Comparison of ENCODE assay signal across 2 cellular contexts in genomic region chr1:172442404-172442803, GRCh38.
TF ChIP-seq lines count a peak whose summit lies in the region.

No MANE protein-coding gene starts in this region.

TF ChIP-seq in K562, 482 proteins besides CTCF, POLR2A, EP300 and RAD21 (continues in another document):
- TF ChIP-seq MED1 (CRISPR knock-in tag; IDR thresholded peaks at IDR 0.05; ENCODE audit: borderline replicate concordance) = no peak
- TF ChIP-seq U2AF1 (optimal IDR thresholded peaks at IDR 0.05; ENCODE audit: low read depth, low read length) = no peak
- TF ChIP-seq YBX1 (IDR thresholded peaks at IDR 0.05) = no peak
- TF ChIP-seq NONO (IDR thresholded peaks at IDR 0.05; ENCODE audit: low read depth in 2 of 2, low read length in 1 of 2) = no peak
- TF ChIP-seq SMARCA4 (IDR thresholded peaks at IDR 0.05) = peak; percentile 84
- TF ChIP-seq NFIC (IDR thresholded peaks at IDR 0.05) = peak; percentile 76
- TF ChIP-seq RHOXF2B (CRISPR knock-in tag; conservative IDR thresholded peaks at IDR 0.05) = no peak
- peak; percentile 59 to 92; a peak in 3 of 4 replicates for TF ChIP-seq RCOR1 (IDR thresholded peaks at IDR 0.05; ENCODE audit: borderline replicate concordance in 1 of 2, low read depth in 2 of 2, low read length in 2 of 2)
- no peak for TF ChIP-seq ZNF318 (IDR thresholded peaks at IDR 0.05; ENCODE audit: borderline replicate concordance in 1 of 2, low read depth in 1 of 2)
- no peak for TF ChIP-seq ZNF384 (IDR thresholded peaks at IDR 0.05; ENCODE audit: low read depth, low read length)

TF ChIP-seq in HEK293T, 16 proteins besides CTCF, POLR2A, EP300 and RAD21:
- no peak for TF ChIP-seq BHLHE40 (IDR thresholded peaks at IDR 0.05; ENCODE audit: borderline replicate concordance)
- TF ChIP-seq PKNOX1 (IDR thresholded peaks at IDR 0.05) = no peak
- no peak for TF ChIP-seq FOXM1 (IDR thresholded peaks at IDR 0.05; ENCODE audit: borderline replicate concordance)
- TF ChIP-seq ELF4 (IDR thresholded peaks at IDR 0.05) = no peak
- no peak for TF ChIP-seq TARDBP (IDR thresholded peaks at IDR 0.05)
- TF ChIP-seq FOXA1 (IDR thresholded peaks at IDR 0.05) = no peak
